Comparison of ENCODE assay signal across 16 cellular contexts in genomic region chr14:50734950-50735697, GRCh38.
A peak's percentile ranks its signal among the peaks of the same experiment; 100 is the strongest.
DNase-seq lines count a peak whose midpoint lies in the region; ATAC-seq and TF ChIP-seq lines count a peak whose summit lies in the region.
"Had no signal": no experiment of that assay in that cellular context is flagged by ENCODE, and none has a peak within 500 bp of the region (broad histone marks: within the 10 kb centered on the region; RNA-seq: fewer than 3 reads in every experiment).

No MANE protein-coding gene starts in this region.

- H3K4me1 Mint-ChIP-seq in activated CD8-positive, alpha-beta T cell treated with anti-CD3 and anti-CD28 coated beads for 36 hours (ENCODE audit: low read depth) = peaks cover 35% of the 10 kb centered on the region
- H3K4me1 Mint-ChIP-seq in activated CD8-positive, alpha-beta T cell treated with anti-CD3 and anti-CD28 coated beads, Interleukin-2, amount 10 ng/mL, durations not matched to agents 7 days and 5 days (ENCODE audit: low read depth) = peaks cover 23% of the 10 kb centered on the region
- H3K4me1 Mint-ChIP-seq in activated CD4-positive, alpha-beta T cell treated with anti-CD3 and anti-CD28 coated beads, Interleukin-2, amount 10 ng/mL, durations not matched to agents 7 days and 5 days = peaks cover 26% of the 10 kb centered on the region

- POLR2A ChIA-PET in activated CD8-positive, alpha-beta T cell treated with anti-CD3 and anti-CD28 coated beads for 36 hours (lab: Charles Lee) = no interaction called here
- POLR2A ChIA-PET in activated CD8-positive, alpha-beta T cell treated with anti-CD3 and anti-CD28 coated beads, Interleukin-2, amount 10 ng/mL, durations not matched to agents 7 days and 5 days (lab: Charles Lee) = no interaction called here
- POLR2A ChIA-PET in activated CD4-positive, alpha-beta T cell treated with anti-CD3 and anti-CD28 coated beads, Interleukin-2, amount 10 ng/mL, durations not matched to agents 7 days and 5 days (lab: Charles Lee) = no interaction called here

- DNase-seq in activated CD8-positive, alpha-beta T cell treated with anti-CD3 and anti-CD28 coated beads for 36 hours = no peak
- DNase-seq in activated CD8-positive, alpha-beta T cell treated with anti-CD3 and anti-CD28 coated beads, Interleukin-2, amount 10 ng/mL, durations not matched to agents 7 days and 5 days = no peak
- DNase-seq in SK-MEL-5 (ENCODE audit: low read depth, low spot score) = peak; percentile 32
- DNase-seq in fibroblast of mammary gland (ENCODE audit: low read depth) = peak; percentile 27
- DNase-seq in thyroid gland = no peak
- no peak for DNase-seq in effector CD8-positive, alpha-beta T cell (lab: John Stamatoyannopoulos, UW)
- no peak for DNase-seq in activated CD4-positive, alpha-beta T cell treated with anti-CD3 and anti-CD28 coated beads, Interleukin-2, amount 10 ng/mL, durations not matched to agents 7 days and 5 days
- DNase-seq: activated CD4-positive, alpha-beta memory T cell treated with anti-CD3 and anti-CD28 coated beads, Interleukin-2, amount 10 ng/mL, durations not matched to agents 7 days and 5 days; aorta; foreskin melanocyte; naive B cell; NCI-H1092 treated with DMSO at 0.1 percent for 48 hours; NK-92 treated with Interleukin-12 subunit alpha and Interleukin-12 subunit beta, amount 100 ng/mL, for 24 hours; retina had no signal

- in situ Hi-C loops in SK-MEL-5 (cut with HindIII; ENCODE audit: low pct_unique_long_range_greater_than_20kb, low sequenced_read_pairs) = no loop called here

- H3K27ac ChIP-seq in thyroid gland = peak overlapping the region; percentile 71 to 82 (median 76)
- H3K27ac ChIP-seq: SK-N-MC had no signal

- H3K4me3 ChIP-seq in fibroblast of mammary gland (ENCODE audit: control insufficient read depth, low read depth, low read length) (no peak overlapping the region), thyroid gland (replicated peaks in 1 of 3) (no peak overlapping the region)
- H3K4me3 ChIP-seq: SK-N-MC had no signal

- H3K36me3 Mint-ChIP-seq in activated CD8-positive, alpha-beta T cell treated with anti-CD3 and anti-CD28 coated beads for 36 hours (ENCODE audit: low read depth) = peaks cover 58% of the 10 kb centered on the region
- H3K36me3 Mint-ChIP-seq in activated CD8-positive, alpha-beta T cell treated with anti-CD3 and anti-CD28 coated beads, Interleukin-2, amount 10 ng/mL, durations not matched to agents 7 days and 5 days (ENCODE audit: low read depth) = peaks cover 73% of the 10 kb centered on the region
- peaks cover 66% of the 10 kb centered on the region for H3K36me3 Mint-ChIP-seq in activated CD4-positive, alpha-beta T cell treated with anti-CD3 and anti-CD28 coated beads, Interleukin-2, amount 10 ng/mL, durations not matched to agents 7 days and 5 days (ENCODE audit: low read depth)

- no peaks in the 10 kb centered on the region for H3K27me3 Mint-ChIP-seq in activated CD8-positive, alpha-beta T cell treated with anti-CD3 and anti-CD28 coated beads for 36 hours
- H3K27me3 Mint-ChIP-seq in activated CD8-positive, alpha-beta T cell treated with anti-CD3 and anti-CD28 coated beads, Interleukin-2, amount 10 ng/mL, durations not matched to agents 7 days and 5 days (ENCODE audit: low read depth) = no peaks in the 10 kb centered on the region
- no peaks in the 10 kb centered on the region for H3K27me3 Mint-ChIP-seq in activated CD4-positive, alpha-beta T cell treated with anti-CD3 and anti-CD28 coated beads, Interleukin-2, amount 10 ng/mL, durations not matched to agents 7 days and 5 days
- H3K27me3 Mint-ChIP-seq: activated CD4-positive, alpha-beta memory T cell treated with anti-CD3 and anti-CD28 coated beads, Interleukin-2, amount 10 ng/mL, durations not matched to agents 7 days and 5 days; naive B cell had no signal

- no peaks in the 10 kb centered on the region for H3K36me3 ChIP-seq in thyroid gland

- no peak for ATAC-seq in activated CD8-positive, alpha-beta T cell treated with anti-CD3 and anti-CD28 coated beads for 36 hours
- no peak for ATAC-seq in activated CD8-positive, alpha-beta T cell treated with anti-CD3 and anti-CD28 coated beads, Interleukin-2, amount 10 ng/mL, durations not matched to agents 7 days and 5 days
- ATAC-seq in GM21786 (IDR thresholded peaks at IDR 0.05; ENCODE audit: unreplicated experiment) = no peak

- intact Hi-C loops in activated CD8-positive, alpha-beta T cell treated with anti-CD3 and anti-CD28 coated beads for 36 hours (cut with micrococcal nuclease) = no loop called here
- intact Hi-C loops in thyroid gland (cut with DNase I) = no loop called here

- peaks cover 20 to 32% of the 10 kb centered on the region in 2 donors for H3K4me1 ChIP-seq in thyroid gland

- peaks cover 5% of the 10 kb centered on the region for H3K9me3 Mint-ChIP-seq in activated CD8-positive, alpha-beta T cell treated with anti-CD3 and anti-CD28 coated beads for 36 hours
- H3K9me3 Mint-ChIP-seq in activated CD8-positive, alpha-beta T cell treated with anti-CD3 and anti-CD28 coated beads, Interleukin-2, amount 10 ng/mL, durations not matched to agents 7 days and 5 days (ENCODE audit: insufficient read depth) = no peaks in the 10 kb centered on the region
- H3K9me3 Mint-ChIP-seq in activated CD4-positive, alpha-beta T cell treated with anti-CD3 and anti-CD28 coated beads, Interleukin-2, amount 10 ng/mL, durations not matched to agents 7 days and 5 days = peaks cover 2% of the 10 kb centered on the region
- H3K9me3 Mint-ChIP-seq: activated CD4-positive, alpha-beta memory T cell treated with anti-CD3 and anti-CD28 coated beads, Interleukin-2, amount 10 ng/mL, durations not matched to agents 7 days and 5 days had no signal

- H3K27ac Mint-ChIP-seq in activated CD8-positive, alpha-beta T cell treated with anti-CD3 and anti-CD28 coated beads for 36 hours = peak overlapping the region; percentile 34
- H3K27ac Mint-ChIP-seq in activated CD8-positive, alpha-beta T cell treated with anti-CD3 and anti-CD28 coated beads, Interleukin-2, amount 10 ng/mL, durations not matched to agents 7 days and 5 days = no peak overlapping the region
- H3K27ac Mint-ChIP-seq in activated CD4-positive, alpha-beta T cell treated with anti-CD3 and anti-CD28 coated beads, Interleukin-2, amount 10 ng/mL, durations not matched to agents 7 days and 5 days = no peak overlapping the region
- H3K27ac Mint-ChIP-seq: activated CD4-positive, alpha-beta memory T cell treated with anti-CD3 and anti-CD28 coated beads, Interleukin-2, amount 10 ng/mL, durations not matched to agents 7 days and 5 days had no signal

- no peak overlapping the region for H3K4me3 Mint-ChIP-seq in activated CD8-positive, alpha-beta T cell treated with anti-CD3 and anti-CD28 coated beads for 36 hours
- H3K4me3 Mint-ChIP-seq in activated CD8-positive, alpha-beta T cell treated with anti-CD3 and anti-CD28 coated beads, Interleukin-2, amount 10 ng/mL, durations not matched to agents 7 days and 5 days = no peak overlapping the region
- H3K4me3 Mint-ChIP-seq in activated CD4-positive, alpha-beta T cell treated with anti-CD3 and anti-CD28 coated beads, Interleukin-2, amount 10 ng/mL, durations not matched to agents 7 days and 5 days = no peak overlapping the region
- H3K4me3 Mint-ChIP-seq: activated CD4-positive, alpha-beta memory T cell treated with anti-CD3 and anti-CD28 coated beads, Interleukin-2, amount 10 ng/mL, durations not matched to agents 7 days and 5 days; naive B cell had no signal

- CTCF ChIA-PET in activated CD8-positive, alpha-beta T cell treated with anti-CD3 and anti-CD28 coated beads for 36 hours (lab: Charles Lee) = interaction anchor here (0.7 to 2.9 kb wide), 5 partner anchors 8 to 42 kb away, joined by 3 to 25 read pairs (median 5); no protein-coding TSS in a partner anchor
- CTCF ChIA-PET in activated CD8-positive, alpha-beta T cell treated with anti-CD3 and anti-CD28 coated beads, Interleukin-2, amount 10 ng/mL, durations not matched to agents 7 days and 5 days (lab: Charles Lee) = interaction anchor here (1.5 kb wide), 1 partner anchor 39 kb away, joined by 5 read pairs; no protein-coding TSS in a partner anchor
- CTCF ChIA-PET in activated CD4-positive, alpha-beta T cell treated with anti-CD3 and anti-CD28 coated beads, Interleukin-2, amount 10 ng/mL, durations not matched to agents 7 days and 5 days (lab: Charles Lee) = interaction anchor here (0.7 to 3.9 kb wide), 2 partner anchors 10 to 118 kb away, joined by 3 to 20 read pairs; no protein-coding TSS in a partner anchor

- H3K27me3 ChIP-seq in thyroid gland = no peaks in the 10 kb centered on the region

- TF ChIP-seq POLR2A in thyroid gland (IDR thresholded peaks at IDR 0.05) = no peak

- 62 to 67% methylated on average over 4 of the region's 4 CpGs for WGBS in thyroid gland, 2 donors

- no peaks in the 10 kb centered on the region for H3K9me3 ChIP-seq in thyroid gland

- no peak for TF ChIP-seq CTCF in activated CD8-positive, alpha-beta T cell treated with anti-CD3 and anti-CD28 coated beads for 36 hours (IDR thresholded peaks at IDR 0.05)
- TF ChIP-seq CTCF in fibroblast of mammary gland (conservative IDR thresholded peaks at IDR 0.05; ENCODE audit: control insufficient read depth, insufficient read depth, low read depth, low read length) (peak; percentile 6), thyroid gland (IDR thresholded peaks at IDR 0.05) (no peak)

Comparison
In these comparisons a context has a peak if more than half of its experiments do, and no peak if none do; other contexts are left out.
1. DNase-seq: peak in SK-MEL-5 (single experiment) and fibroblast of mammary gland (single experiment); none in activated CD8-positive, alpha-beta T cell treated with anti-CD3 and anti-CD28 coated beads for 36 hours (single experiment), activated CD8-positive, alpha-beta T cell treated with anti-CD3 and anti-CD28 coated beads, Interleukin-2, amount 10 ng/mL, durations not matched to agents 7 days and 5 days (single experiment), thyroid gland (0 of 2), effector CD8-positive, alpha-beta T cell (single experiment) and activated CD4-positive, alpha-beta T cell treated with anti-CD3 and anti-CD28 coated beads, Interleukin-2, amount 10 ng/mL, durations not matched to agents 7 days and 5 days (single experiment).